ENCODE assay signal across 20 cellular contexts in genomic region chr1:176857632-176858031, GRCh38.
DNase-seq lines count a peak whose midpoint lies in the region; ATAC-seq and TF ChIP-seq lines count a peak whose summit lies in the region.
"Had no signal": no experiment of that assay in that cellular context is flagged by ENCODE, and none has a peak within 500 bp of the region (broad histone marks: within the 10 kb centered on the region; RNA-seq: fewer than 3 reads in every experiment).

No MANE protein-coding gene starts in this region.

- dilution Hi-C loops in mammary epithelial cell (cut with HindIII; ENCODE audit: low sequenced_read_pairs) = no loop called here

- no peaks in the 10 kb centered on the region for H3K36me3 ChIP-seq in mammary epithelial cell (ENCODE audit: insufficient read depth, low read length)
- H3K36me3 ChIP-seq: BLaER1 treated with 17β-estradiol and CSF1 and Interleukin-3, amounts not matched to agents 10 nM and 100 nM; pancreas; right atrium auricular region; spleen had no signal

- no peak overlapping the region for H3K9ac ChIP-seq in mammary epithelial cell (ENCODE audit: insufficient read depth, low read length)
- H3K9ac ChIP-seq: BLaER1 treated with 17β-estradiol and CSF1 and Interleukin-3, amounts not matched to agents 10 nM and 100 nM had no signal

- peaks cover 20% of the 10 kb centered on the region for H3K4me1 ChIP-seq in mammary epithelial cell (ENCODE audit: insufficient read depth, low read length)
- H3K4me1 ChIP-seq: BLaER1 treated with 17β-estradiol and CSF1 and Interleukin-3, amounts not matched to agents 10 nM and 100 nM; spleen had no signal

- BruUV-seq in mammary epithelial cell (replicated peaks; lab: Mats Ljungman, UMichigan) = no TSS peak

- TF ChIP-seq CTCF in mammary epithelial cell (conservative IDR thresholded peaks at IDR 0.05 in 1 of 2, IDR thresholded peaks at IDR 0.05 in 1 of 2; ENCODE audit: extremely low read depth in 1 of 2, insufficient read depth in 1 of 2, low read depth in 1 of 2, low read length in 2 of 2) = no peak

- CTCF ChIA-PET in mammary epithelial cell (lab: Charles Lee; ENCODE audit: low non-redundant PET) = no interaction called here

- H3K27me3 ChIP-seq in mammary epithelial cell (ENCODE audit: insufficient read depth, low read length) = no peaks in the 10 kb centered on the region
- H3K27me3 ChIP-seq: BLaER1 treated with 17β-estradiol and CSF1 and Interleukin-3, amounts not matched to agents 10 nM and 100 nM; pancreas; right atrium auricular region; spleen had no signal

- H3K4me3 ChIP-seq in mammary epithelial cell (replicated peaks in 1 of 3; ENCODE audit: insufficient read depth in 1 of 3, low read depth in 2 of 3, low read length in 3 of 3) = no peak overlapping the region
- H3K4me3 ChIP-seq: BLaER1 treated with 17β-estradiol and CSF1 and Interleukin-3, amounts not matched to agents 10 nM and 100 nM; lung; pancreas; right atrium auricular region; spleen had no signal

- WGBS in mammary epithelial cell (ENCODE audit: low coverage, missing lambda C conversion rate) = 10% methylated on average over 4 of the region's 4 CpGs

- peak overlapping the region; percentile 46 for H3K27ac ChIP-seq in mammary epithelial cell (ENCODE audit: insufficient read depth, low read depth, low read length)
- H3K27ac ChIP-seq: BLaER1 treated with 17β-estradiol and CSF1 and Interleukin-3, amounts not matched to agents 10 nM and 100 nM; pancreas; right atrium auricular region; spleen had no signal

- H3K79me2 ChIP-seq in mammary epithelial cell (ENCODE audit: insufficient read depth, low read length) = no peaks in the 10 kb centered on the region

- no peaks in the 10 kb centered on the region for H3K9me3 ChIP-seq in mammary epithelial cell (replicated peaks; ENCODE audit: insufficient read depth, low read length)
- H3K9me3 ChIP-seq: BLaER1 treated with 17β-estradiol and CSF1 and Interleukin-3, amounts not matched to agents 10 nM and 100 nM; pancreas; right atrium auricular region; spleen had no signal

- in situ Hi-C loops in mammary epithelial cell (cut with MboI; ENCODE audit: low sequenced_read_pairs in 2 of 2) = no loop called here

- H2AFZ ChIP-seq in mammary epithelial cell (ENCODE audit: low read depth, low read length) = peak overlapping the region; percentile 67

- ATAC-seq in GM18858 (IDR thresholded peaks at IDR 0.05; ENCODE audit: unreplicated experiment) = no peak
- ATAC-seq: activated CD8-positive, alpha-beta T cell treated with anti-CD3 and anti-CD28 coated beads for 36 hours; pancreas; Right ventricle myocardium inferior had no signal

- intact Hi-C loops in mammary epithelial cell (cut with micrococcal nuclease) = no loop called here

- H3K4me2 ChIP-seq in mammary epithelial cell (ENCODE audit: insufficient read depth, low read depth, low read length) = peak overlapping the region; percentile 55
- H3K4me2 ChIP-seq: BLaER1 treated with 17β-estradiol and CSF1 and Interleukin-3, amounts not matched to agents 10 nM and 100 nM had no signal

- DNase-seq in COR-L47 (lab: John Stamatoyannopoulos, UW) (peak; percentile 11), OCI-M1 (lab: John Stamatoyannopoulos, UW) (peak; percentile 92), mammary epithelial cell (peak; percentile 77), kidney tubule cell (ENCODE audit: low spot score) (peak; percentile 37), NCI-H748 treated with DMSO at 0.1 percent for 48 hours (lab: John Stamatoyannopoulos, UW) (no peak), ureter (ENCODE audit: low spot score) (no peak), GF-D8 (lab: John Stamatoyannopoulos, UW) (no peak)
- DNase-seq: activated CD8-positive, alpha-beta T cell treated with anti-CD3 and anti-CD28 coated beads for 36 hours; Calu3; caudate nucleus; NCI-H1436; NCI-H345; pancreas; spleen; stimulated activated CD4-positive, alpha-beta T cell treated with anti-CD3 and anti-CD28 coated beads, Interleukin-2, amount 100 ng/mL, for 48 hours had no signal

- no peaks in the 10 kb centered on the region for H4K20me1 ChIP-seq in mammary epithelial cell (ENCODE audit: insufficient read depth, low read length)
- H4K20me1 ChIP-seq: BLaER1 treated with 17β-estradiol and CSF1 and Interleukin-3, amounts not matched to agents 10 nM and 100 nM had no signal

Comparison
In these comparisons a context has a peak if more than half of its experiments do, and no peak if none do; other contexts are left out.
1. DNase-seq: peak in COR-L47 (single experiment), OCI-M1 (single experiment), mammary epithelial cell (single experiment) and kidney tubule cell (single experiment); none in NCI-H748 treated with DMSO at 0.1 percent for 48 hours (single experiment), ureter (single experiment) and GF-D8 (single experiment).